ENCODE assay signal across 11 cellular contexts in genomic region chr4:121952290-121952689, GRCh38. TPM values are rescaled to one million over a fixed set of nuclear protein-coding genes. Genes with fewer than 3 reads are reported as not detected.
DNase-seq lines count a peak whose midpoint lies in the region; ATAC-seq and TF ChIP-seq lines count a peak whose summit lies in the region.
"Had no signal": no experiment of that assay in that cellular context is flagged by ENCODE, and none has a peak within 500 bp of the region (broad histone marks: within the 10 kb centered on the region; RNA-seq: fewer than 3 reads in every experiment).

No MANE protein-coding gene starts in this region.

- no peak for DNase-seq in AG10803 (ENCODE audit: low read depth)
- DNase-seq in coronary artery (ENCODE audit: low spot score): no peak
- no peak for DNase-seq in NK-92 treated with Interleukin-12 subunit alpha and Interleukin-12 subunit beta, amount 100 ng/mL, for 24 hours (lab: John Stamatoyannopoulos, UW)
- no peak for DNase-seq in inferior parietal cortex (ENCODE audit: extremely low spot score)
- DNase-seq: GDM1, NCI-H524 treated with DMSO at 0.1 percent for 48 hours had no signal

- TF ChIP-seq CTCF in AG10803 (conservative IDR thresholded peaks at IDR 0.05; ENCODE audit: low read length) (no peak), coronary artery (IDR thresholded peaks at IDR 0.05) (no peak), neural cell (IDR thresholded peaks at IDR 0.05; ENCODE audit: poor library complexity, severe bottlenecking) (no peak)

- H3K4me2 ChIP-seq in neural cell (ENCODE audit: low read length): peak overlapping the region; percentile 34

- no peak for TF ChIP-seq EP300 in neural cell (conservative IDR thresholded peaks at IDR 0.05; ENCODE audit: poor library complexity, severe bottlenecking)

- H3K4me3 ChIP-seq in AG10803 (ENCODE audit: low read length): peak overlapping the region; percentile 58
- peak overlapping the region; percentile 75 for H3K4me3 ChIP-seq in HUES6 (ENCODE audit: low read depth, low read length)
- H3K4me3 ChIP-seq in coronary artery: peak overlapping the region; percentile 91
- peak overlapping the region; percentile 87 for H3K4me3 ChIP-seq in neural cell (ENCODE audit: low read length)

- no peak overlapping the region for H3K27ac ChIP-seq in HUES6 (ENCODE audit: low read depth, low read length)
- no peak overlapping the region for H3K27ac ChIP-seq in coronary artery
- H3K27ac ChIP-seq in neural cell (ENCODE audit: low read length): no peak overlapping the region
- H3K27ac ChIP-seq: pancreas had no signal

- H3K9me3 ChIP-seq in HUES6 (ENCODE audit: control insufficient read depth, insufficient read depth, low read depth, low read length): no peaks in the 10 kb centered on the region
- no peaks in the 10 kb centered on the region for H3K9me3 ChIP-seq in neural cell (ENCODE audit: low read length)
- H3K9me3 ChIP-seq: pancreas had no signal

- no peaks in the 10 kb centered on the region for H3F3A ChIP-seq in neural cell (ENCODE audit: insufficient read depth, low read length, poor library complexity, severe bottlenecking)

- no peak for TF ChIP-seq RAD21 in neural cell (conservative IDR thresholded peaks at IDR 0.05)

- no peaks in the 10 kb centered on the region for H3K36me3 ChIP-seq in HUES6 (ENCODE audit: control insufficient read depth, insufficient read depth, low read length)
- no peaks in the 10 kb centered on the region for H3K36me3 ChIP-seq in neural cell (ENCODE audit: insufficient read depth, low read length)
- H3K36me3 ChIP-seq: pancreas had no signal

- H2AFZ ChIP-seq in neural cell (ENCODE audit: low read depth, low read length): no peak overlapping the region

- H3K9ac ChIP-seq in HUES6 (ENCODE audit: low read length) (no peak overlapping the region), neural cell (ENCODE audit: low read length) (peak overlapping the region; percentile 68)

- H3K27me3 ChIP-seq in HUES6 (ENCODE audit: control insufficient read depth, insufficient read depth, low read length) (peaks cover 89% of the 10 kb centered on the region), neural cell (ENCODE audit: insufficient read depth, low read depth, low read length) (peaks cover 50% of the 10 kb centered on the region)

- no peaks in the 10 kb centered on the region for H3K79me2 ChIP-seq in neural cell (replicated peaks; ENCODE audit: insufficient read depth, low read length)

- no peaks in the 10 kb centered on the region for H3K4me1 ChIP-seq in HUES6 (ENCODE audit: control insufficient read depth, insufficient read depth, low read length)

- ATAC-seq in HG03469 (IDR thresholded peaks at IDR 0.05; ENCODE audit: unreplicated experiment): no peak
- ATAC-seq in HG03571 (IDR thresholded peaks at IDR 0.05; ENCODE audit: unreplicated experiment): no peak

- no peaks in the 10 kb centered on the region for H3K9me2 ChIP-seq in neural cell (ENCODE audit: insufficient read depth, low read length)

- no peaks in the 10 kb centered on the region for H4K20me1 ChIP-seq in neural cell (ENCODE audit: insufficient read depth)

TF ChIP-seq in neural cell, 6 proteins besides CTCF, POLR2A, EP300 and RAD21:
- TF ChIP-seq TAF1 (IDR thresholded peaks at IDR 0.05; ENCODE audit: low read depth): no peak
- no peak for TF ChIP-seq EZH2 (IDR thresholded peaks at IDR 0.05; ENCODE audit: borderline replicate concordance, insufficient read depth, low read length, poor library complexity, severe bottlenecking)
- no peak for TF ChIP-seq SMC3 (conservative IDR thresholded peaks at IDR 0.05; ENCODE audit: poor library complexity)
- TF ChIP-seq MXI1 (conservative IDR thresholded peaks at IDR 0.05; ENCODE audit: poor library complexity, severe bottlenecking): no peak
- TF ChIP-seq REST (IDR thresholded peaks at IDR 0.05; ENCODE audit: borderline replicate concordance): no peak
- no peak for TF ChIP-seq POLR2AphosphoS5 (IDR thresholded peaks at IDR 0.05)

RNA-seq across cellular contexts. Expression of gene TRPC3, which starts 0.4 kb away (rescaled TPM):
- 5.8 and 6.9 TPM in 2 replicates for polyA plus RNA-seq in neural cell
- 11.2 and 13.5 TPM in 2 replicates for polyA minus RNA-seq in neural cell
